8 cellular contexts compared by ENCODE assay signal in the genomic region with DNA sequence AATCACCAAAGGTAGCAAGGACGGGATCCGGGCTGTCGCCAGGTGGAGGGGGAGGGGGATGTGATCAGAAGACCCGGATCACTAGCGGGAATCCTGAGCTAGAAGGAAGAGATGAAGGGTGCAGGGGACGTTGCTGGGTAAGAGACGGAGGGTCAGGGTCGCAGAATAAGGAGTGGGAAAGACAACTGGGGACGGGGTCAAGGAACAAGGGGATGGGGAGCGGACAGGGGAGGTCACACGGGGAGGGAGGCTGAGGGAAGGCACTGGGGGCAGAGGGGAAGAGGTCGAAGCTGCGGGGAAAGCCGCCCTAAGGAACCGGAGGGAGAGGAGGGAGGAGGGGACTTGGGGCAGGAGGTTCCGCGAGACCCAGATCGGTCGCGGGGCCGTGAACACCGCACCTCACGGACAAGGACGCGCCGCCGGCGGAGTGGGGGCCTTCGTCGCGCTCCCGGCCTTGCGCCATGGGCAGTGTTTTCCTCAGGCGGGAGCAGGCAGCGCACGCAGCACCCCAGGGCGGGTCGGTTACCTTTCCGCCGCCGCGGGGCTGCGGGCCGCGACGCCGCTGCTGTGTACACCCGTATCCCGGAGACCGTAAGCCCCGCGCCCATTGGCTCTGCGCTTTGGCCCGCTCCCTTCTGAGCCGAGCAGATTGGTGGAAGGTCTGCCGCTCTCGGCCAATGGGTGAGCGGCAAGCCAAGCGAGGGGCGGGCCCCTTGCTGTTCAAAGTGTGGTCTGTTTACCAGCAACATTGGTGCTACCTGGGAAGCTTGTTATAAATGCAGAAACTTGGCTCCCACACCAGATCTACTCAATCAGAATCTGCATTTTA. TPM values are rescaled to one million over a fixed set of nuclear protein-coding genes. Genes with fewer than 3 reads are reported as not detected.
DNase-seq lines count a peak whose midpoint lies in the region; ATAC-seq, FAIRE-seq and TF ChIP-seq lines count a peak whose summit lies in the region.

A gene with protein sequence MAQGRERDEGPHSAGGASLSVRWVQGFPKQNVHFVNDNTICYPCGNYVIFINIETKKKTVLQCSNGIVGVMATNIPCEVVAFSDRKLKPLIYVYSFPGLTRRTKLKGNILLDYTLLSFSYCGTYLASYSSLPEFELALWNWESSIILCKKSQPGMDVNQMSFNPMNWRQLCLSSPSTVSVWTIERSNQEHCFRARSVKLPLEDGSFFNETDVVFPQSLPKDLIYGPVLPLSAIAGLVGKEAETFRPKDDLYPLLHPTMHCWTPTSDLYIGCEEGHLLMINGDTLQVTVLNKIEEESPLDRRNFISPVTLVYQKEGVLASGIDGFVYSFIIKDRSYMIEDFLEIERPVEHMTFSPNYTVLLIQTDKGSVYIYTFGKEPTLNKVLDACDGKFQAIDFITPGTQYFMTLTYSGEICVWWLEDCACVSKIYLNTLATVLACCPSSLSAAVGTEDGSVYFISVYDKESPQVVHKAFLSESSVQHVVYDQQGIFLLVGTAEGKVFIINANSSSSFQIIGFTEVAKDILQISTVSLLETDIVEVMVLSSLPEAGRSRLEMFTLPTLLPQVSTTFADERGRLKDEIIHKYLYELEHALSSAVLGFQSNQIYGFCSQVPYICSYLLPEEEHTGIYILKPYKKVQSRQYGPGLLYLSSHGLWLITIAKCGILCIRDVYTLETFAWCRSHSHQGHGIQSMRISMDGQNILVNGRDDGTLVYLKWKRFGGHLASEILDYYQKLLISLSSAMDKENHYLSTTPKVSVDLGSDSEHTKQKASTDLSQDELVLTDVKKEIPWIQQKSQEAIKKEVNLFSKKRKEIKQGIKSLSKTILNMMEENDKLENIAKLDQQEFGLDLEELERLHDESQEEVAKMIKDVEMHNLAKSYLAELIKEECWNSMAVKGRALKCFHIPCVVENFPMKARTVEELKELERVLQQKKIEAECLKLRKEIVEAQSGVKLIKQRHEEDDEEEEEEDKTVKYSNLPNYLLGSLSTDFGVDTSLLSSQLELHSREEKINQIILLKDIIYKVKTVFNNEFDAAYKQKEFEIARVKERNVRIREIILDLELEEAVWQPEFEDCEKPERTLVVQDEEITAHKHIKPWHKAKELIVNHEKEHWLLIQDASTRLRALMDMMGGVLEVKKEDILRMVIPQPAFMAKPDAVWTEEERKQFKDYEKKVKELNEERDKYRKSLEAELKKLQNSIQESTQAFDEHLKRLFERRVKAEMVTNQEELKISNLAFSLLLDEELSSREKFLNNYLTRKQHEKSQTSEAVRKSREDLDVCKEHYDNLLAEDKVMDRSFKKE (N-terminal part only) (minus strand): TSS at position 581 of the 829 bp plus-strand sequence. CDS start 118 bp downstream, at position 463.

- POLR2A ChIA-PET in AG04449 (lab: Yijun Ruan, JAX), result no interaction called here

- H3K9me3 ChIP-seq in spleen, result peaks cover 0 to 22% (median 14%) of the 10 kb centered on the region in 8 donors

- peaks cover 0 to 38% (median 0%) of the 10 kb centered on the region in 7 donors for H3K27me3 ChIP-seq in spleen (replicated peaks in 1 of 7)

- no peak for TF ChIP-seq CTCF in AG04449 (IDR thresholded peaks at IDR 0.05; ENCODE audit: insufficient read depth, low read length, missing control alignments)
- peak in 2 of 11 experiments; percentile 18 to 32 for TF ChIP-seq CTCF in spleen (IDR thresholded peaks at IDR 0.05 in 8 of 11, conservative IDR thresholded peaks at IDR 0.05 in 3 of 11)

- WGBS in spleen, 5 donors, result 0 to 2% (median 1%) methylated on average over 33 to 60 of the region's 60 CpGs

- no peaks in the 10 kb centered on the region for H3K36me3 ChIP-seq in spleen

- H3K4me1 ChIP-seq in spleen, result peaks cover 4 to 21% (median 13%) of the 10 kb centered on the region in 6 donors

- ATAC-seq in GM18909 (IDR thresholded peaks at IDR 0.05; ENCODE audit: poor library complexity, unreplicated experiment) (peak; percentile 100), HG03196 (IDR thresholded peaks at IDR 0.05; ENCODE audit: unreplicated experiment) (peak; percentile 100)

- CTCF ChIA-PET in AG04449 (lab: Yijun Ruan, JAX), result interaction anchor here (0.8 to 1.4 kb wide), 4 partner anchors 22 to 347 kb away, joined by 3 to 5 read pairs (median 3); a partner anchor contains a TSS

- TF ChIP-seq POLR2A in spleen (IDR thresholded peaks at IDR 0.05), result peak in 2 of 3 donors; percentile 14 to 24

- H3K4me3 ChIP-seq in AG04449 (ENCODE audit: low read depth, low read length) (peak within 1 kb of the TSS; percentile 92), spleen (peak within 1 kb of the TSS; percentile 62 to 93 (median 82))

- peak; percentile 63 for DNase-seq in AG04449 (ENCODE audit: low read depth, low spot score)
- DNase-seq in NCI-H345 (lab: John Stamatoyannopoulos, UW), result peak; percentile 96
- peak; percentile 99 for DNase-seq in activated CD4-positive, alpha-beta T cell treated with anti-CD3 and anti-CD28 coated beads for 1 hour
- DNase-seq in cerebellum (ENCODE audit: low spot score), result peak; percentile 98
- peak; percentile 99 for DNase-seq in spleen

- intact Hi-C loops in spleen (cut with DNase I; ENCODE audit: low total_unique reads), result no loop called here

- peak; percentile 98 for FAIRE-seq in islet of Langerhans (lab: Jason Lieb, UNC)

- peak within 1 kb of the TSS in 4 of 8 donors; percentile 33 to 60 (median 52) for H3K27ac ChIP-seq in spleen

RNA-seq across cellular contexts. Expression of the gene that starts here (rescaled TPM):
- total RNA-seq in cerebellum (9.1 TPM), spleen (1 to 10 TPM in 1 of 7 donors, under 1 TPM in 5, not detected in 1; 0.13 to 1.1 (median 0.30) TPM)
- polyA plus RNA-seq in spleen, result under 1 TPM; 0.17 to 0.30 (median 0.22) TPM
